ENCODE assay signal across 21 cellular contexts in the genomic region with DNA sequence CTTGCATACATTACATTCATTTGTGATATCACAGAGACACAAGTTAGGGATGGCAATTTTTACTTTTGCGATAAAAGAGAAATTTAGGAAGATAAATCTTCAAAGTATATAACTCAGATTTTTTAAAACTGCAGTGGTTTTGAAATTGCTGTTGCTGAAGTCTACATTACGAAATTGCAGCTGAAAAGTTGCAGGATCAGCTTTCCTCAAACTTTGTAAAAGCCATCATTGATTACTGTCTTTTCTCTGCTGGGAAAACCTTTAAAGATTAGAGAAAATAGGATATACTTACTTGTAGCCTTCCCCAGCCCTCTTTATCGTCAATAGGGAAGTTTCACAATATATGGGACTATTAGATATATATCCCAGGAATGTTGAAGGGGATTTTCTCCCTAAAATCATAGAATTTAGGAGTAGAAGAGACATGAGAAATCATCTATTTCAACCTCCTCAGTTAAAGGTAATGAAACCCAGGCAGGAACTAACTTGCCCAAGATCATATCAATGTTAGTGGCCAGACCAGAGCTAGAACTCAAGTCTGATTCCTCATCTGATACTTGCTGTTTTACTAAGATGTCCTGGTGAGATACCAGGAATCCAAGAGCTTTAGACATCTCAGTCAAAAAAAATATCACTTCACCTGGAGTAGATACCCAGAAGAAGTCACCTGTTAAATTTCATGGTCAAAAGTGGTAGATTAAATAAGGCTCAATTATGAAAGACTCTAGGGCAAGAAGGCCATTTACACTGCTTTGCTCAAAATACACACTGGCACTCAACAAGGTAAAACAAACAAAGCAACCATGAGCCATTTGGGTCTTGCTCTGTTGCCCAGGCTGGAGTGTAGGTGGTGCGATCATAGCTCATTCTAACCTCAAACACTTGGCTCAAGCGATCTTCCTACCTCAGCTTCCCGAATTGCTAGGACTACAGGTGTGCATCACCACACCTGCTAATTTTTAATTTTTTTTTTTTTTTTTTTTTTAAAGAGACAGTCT. TPM values are rescaled to one million over a fixed set of nuclear protein-coding genes. Genes with fewer than 3 reads are reported as not detected.
A peak's percentile ranks its signal among the peaks of the same experiment; 100 is the strongest.
DNase-seq lines count a peak whose midpoint lies in the region; ATAC-seq and TF ChIP-seq lines count a peak whose summit lies in the region.
"Had no signal": no experiment of that assay in that cellular context is flagged by ENCODE, and none has a peak within 500 bp of the region (broad histone marks: within the 10 kb centered on the region; RNA-seq: fewer than 3 reads in every experiment).

No MANE protein-coding gene starts in this region.

- WGBS in right cardiac atrium: 92% methylated on average over 6 of the region's 6 CpGs

- H3K4me3 Mint-ChIP-seq in activated CD4-positive, alpha-beta memory T cell treated with anti-CD3 and anti-CD28 coated beads for 36 hours: no peak overlapping the region
- H3K4me3 Mint-ChIP-seq: CD8-positive, alpha-beta memory T cell had no signal

- DNase-seq in left ventricle myocardium inferior: no peak
- no peak for DNase-seq in right cardiac atrium
- DNase-seq in activated CD4-positive, alpha-beta memory T cell treated with anti-CD3 and anti-CD28 coated beads for 36 hours: no peak
- DNase-seq in fibroblast of villous mesenchyme (ENCODE audit: low read depth): peak; percentile 58
- DNase-seq: activated CD4-positive, CD25-positive, alpha-beta regulatory T cell; amygdala; caudate nucleus; CD8-positive, alpha-beta memory T cell; DMS153; dorsolateral prefrontal cortex; hippocampal formation; islet precursor cell; KBM-7; NCI-H1694; NCI-H69; stimulated activated CD4-positive, alpha-beta T cell treated with anti-CD3 and anti-CD28 coated beads, Interleukin-1b, Interleukin-23, amount 100 ng/mL, for 48 hours had no signal

- H3K4me1 ChIP-seq in left ventricle myocardium inferior: peaks cover 16% of the 10 kb centered on the region
- no peaks in the 10 kb centered on the region for H3K4me1 ChIP-seq in right cardiac atrium (ENCODE audit: control insufficient read depth, insufficient read depth, low read length)
- H3K4me1 ChIP-seq: foreskin keratinocyte, prostate gland had no signal

- no peaks in the 10 kb centered on the region for H3K27me3 ChIP-seq in left ventricle myocardium inferior (ENCODE audit: low read depth)
- H3K27me3 ChIP-seq in right cardiac atrium (ENCODE audit: control insufficient read depth, insufficient read depth): no peaks in the 10 kb centered on the region
- H3K27me3 ChIP-seq: dorsolateral prefrontal cortex, foreskin keratinocyte had no signal

- peaks cover 41% of the 10 kb centered on the region for H3K36me3 Mint-ChIP-seq in activated CD4-positive, alpha-beta memory T cell treated with anti-CD3 and anti-CD28 coated beads for 36 hours

- TF ChIP-seq CTCF in left ventricle myocardium inferior (IDR thresholded peaks at IDR 0.05; ENCODE audit: borderline replicate concordance) (no peak), fibroblast of villous mesenchyme (IDR thresholded peaks at IDR 0.05; ENCODE audit: insufficient read depth, low read depth, low read length) (no peak)

- no peaks in the 10 kb centered on the region for H3K4me1 Mint-ChIP-seq in activated CD4-positive, alpha-beta memory T cell treated with anti-CD3 and anti-CD28 coated beads for 36 hours (ENCODE audit: low read depth)

- POLR2A ChIA-PET in activated CD4-positive, alpha-beta memory T cell treated with anti-CD3 and anti-CD28 coated beads for 36 hours (lab: Charles Lee): interaction anchor here (0.5 kb wide), 1 partner anchor 21 kb away, joined by 4 read pairs; no protein-coding TSS in a partner anchor

- H3K4me3 ChIP-seq in left ventricle myocardium inferior: no peak overlapping the region
- H3K4me3 ChIP-seq in right cardiac atrium (ENCODE audit: low read length): no peak overlapping the region
- H3K4me3 ChIP-seq in fibroblast of villous mesenchyme (ENCODE audit: low read depth, low read length): no peak overlapping the region
- H3K4me3 ChIP-seq: dorsolateral prefrontal cortex, prostate gland had no signal

- ATAC-seq in right cardiac atrium: no peak
- ATAC-seq in GM18498 (IDR thresholded peaks at IDR 0.05; ENCODE audit: unreplicated experiment): no peak
- no peak for ATAC-seq in GM21576 (IDR thresholded peaks at IDR 0.05; ENCODE audit: unreplicated experiment)
- ATAC-seq in HG03469 (IDR thresholded peaks at IDR 0.05; ENCODE audit: unreplicated experiment): no peak
- ATAC-seq: foreskin keratinocyte had no signal

- intact Hi-C loops in left ventricle myocardium inferior (cut with micrococcal nuclease): no loop called here
- intact Hi-C loops in right cardiac atrium (cut with DNase I): no loop called here
- intact Hi-C loops in activated CD4-positive, alpha-beta memory T cell treated with anti-CD3 and anti-CD28 coated beads for 36 hours (cut with micrococcal nuclease): no loop called here

- H3K27ac ChIP-seq in left ventricle myocardium inferior (replicated peaks) (peak overlapping the region; percentile 14), right cardiac atrium (ENCODE audit: low read length) (no peak overlapping the region)
- H3K27ac ChIP-seq: foreskin keratinocyte, prostate gland had no signal

- H3K9me3 ChIP-seq in left ventricle myocardium inferior (replicated peaks) (no peaks in the 10 kb centered on the region), right cardiac atrium (ENCODE audit: control insufficient read depth, low read length) (no peaks in the 10 kb centered on the region)
- H3K9me3 ChIP-seq: prostate gland had no signal

- CTCF ChIA-PET in activated CD4-positive, alpha-beta memory T cell treated with anti-CD3 and anti-CD28 coated beads for 36 hours (lab: Charles Lee): interaction anchor here (0.6 kb wide), 1 partner anchor 9 kb away, joined by 3 read pairs; no protein-coding TSS in a partner anchor

- peaks cover 98% of the 10 kb centered on the region for H3K36me3 ChIP-seq in left ventricle myocardium inferior

- H3K27me3 Mint-ChIP-seq in activated CD4-positive, alpha-beta memory T cell treated with anti-CD3 and anti-CD28 coated beads for 36 hours: no peaks in the 10 kb centered on the region
- H3K27me3 Mint-ChIP-seq: CD8-positive, alpha-beta memory T cell had no signal

- H3K27ac Mint-ChIP-seq in activated CD4-positive, alpha-beta memory T cell treated with anti-CD3 and anti-CD28 coated beads for 36 hours: peak overlapping the region; percentile 2

- H3K9me3 Mint-ChIP-seq in activated CD4-positive, alpha-beta memory T cell treated with anti-CD3 and anti-CD28 coated beads for 36 hours: no peaks in the 10 kb centered on the region
- H3K9me3 Mint-ChIP-seq: CD8-positive, alpha-beta memory T cell had no signal

RNA-seq across cellular contexts. Expression of a gene that starts 10.6 kb away (rescaled TPM):
- total RNA-seq in left ventricle myocardium inferior (0.38 TPM), right cardiac atrium (under 1 TPM; 0.18 to 0.47 (median 0.43) TPM), fibroblast of villous mesenchyme (0.64 and 1.3 TPM in 2 replicates)
- 0.38 TPM for polyA plus RNA-seq in right cardiac atrium
- 1 to 10 TPM; 4.2 to 5.0 TPM for total RNA-seq in activated CD4-positive, alpha-beta memory T cell treated with anti-CD3 and anti-CD28 coated beads for 36 hours

RNA-seq across cellular contexts. Expression of a gene that starts 41.4 kb away (rescaled TPM):
- total RNA-seq in left ventricle myocardium inferior: 39.0 TPM
- 10 to 100 TPM; 36.2 to 49.0 (median 39.2) TPM for total RNA-seq in right cardiac atrium
- polyA plus RNA-seq in right cardiac atrium: 23.5 TPM
- 100 to 1,000 TPM in 1 of 2 experiments, 10 to 100 TPM in 1; 93.5 to 114 TPM for total RNA-seq in activated CD4-positive, alpha-beta memory T cell treated with anti-CD3 and anti-CD28 coated beads for 36 hours
- 107 and 120 TPM in 2 replicates for total RNA-seq in fibroblast of villous mesenchyme
